8 cellular contexts compared by ENCODE assay signal in the genomic region with DNA sequence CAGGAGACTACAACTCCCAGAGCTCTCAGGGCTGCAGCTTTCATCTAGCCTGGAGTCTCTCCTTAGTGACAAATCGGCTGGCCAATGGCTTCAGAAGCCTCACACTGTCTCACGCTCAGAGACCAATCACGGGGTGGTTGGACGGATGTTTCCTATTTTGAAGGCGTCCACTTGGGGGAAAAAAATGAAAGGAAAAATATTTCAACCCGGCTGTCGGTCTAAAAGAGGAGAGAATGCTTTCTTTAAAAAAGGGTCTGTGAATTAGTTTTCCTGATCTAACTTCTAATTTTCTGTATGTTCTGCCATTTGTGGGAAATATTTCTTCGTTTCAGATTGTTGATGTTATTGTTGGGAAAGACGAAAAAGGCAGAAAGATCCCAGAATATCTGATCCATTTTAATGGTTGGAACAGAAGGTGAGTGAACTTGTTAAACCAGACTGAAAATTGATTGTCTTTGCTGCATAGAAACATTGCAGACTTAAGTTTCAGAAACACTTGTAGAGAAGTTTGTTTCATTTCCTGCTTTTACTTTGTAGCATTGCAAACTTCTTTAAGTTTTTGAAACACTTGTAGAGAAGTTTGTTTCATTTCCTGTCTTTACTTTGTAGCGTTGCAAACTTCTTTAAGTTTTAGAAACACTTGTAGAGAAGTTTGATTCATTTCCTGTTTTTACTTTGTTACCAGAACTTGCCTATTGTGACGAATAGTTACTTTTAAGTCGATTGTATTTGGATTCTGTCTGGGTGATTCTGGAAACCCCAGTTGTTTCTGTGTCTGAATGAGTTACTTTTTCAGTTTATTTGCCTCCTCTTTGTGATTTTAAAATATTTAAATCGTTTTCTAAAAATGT. TPM values are rescaled to one million over a fixed set of nuclear protein-coding genes. Genes with fewer than 3 reads are reported as not detected.
DNase-seq lines count a peak whose midpoint lies in the region; ATAC-seq lines count a peak whose summit lies in the region.

No MANE protein-coding gene starts in this region.

- H3K9me3 Mint-ChIP-seq in CD4-positive, CD25-positive, alpha-beta regulatory T cell, result peaks cover 0 to 1% (median 0%) of the 10 kb centered on the region in 7 donors
- no peaks in the 10 kb centered on the region for H3K9me3 Mint-ChIP-seq in activated CD4-positive, alpha-beta T cell treated with anti-CD3 and anti-CD28 coated beads, Interleukin-2, amount 10 ng/mL, durations not matched to agents 24 days and 14 days

- peaks cover 15 to 51% (median 21%) of the 10 kb centered on the region in 4 donors for H3K4me1 Mint-ChIP-seq in CD4-positive, CD25-positive, alpha-beta regulatory T cell
- H3K4me1 Mint-ChIP-seq in activated CD4-positive, alpha-beta T cell treated with anti-CD3 and anti-CD28 coated beads, Interleukin-2, amount 10 ng/mL, durations not matched to agents 24 days and 14 days, result peaks cover 31% of the 10 kb centered on the region

- H3K27me3 Mint-ChIP-seq in CD4-positive, CD25-positive, alpha-beta regulatory T cell, result peaks cover 9% of the 10 kb centered on the region
- H3K27me3 Mint-ChIP-seq in activated CD4-positive, alpha-beta T cell treated with anti-CD3 and anti-CD28 coated beads, Interleukin-2, amount 10 ng/mL, durations not matched to agents 24 days and 14 days, result peaks cover 19% of the 10 kb centered on the region

- H3K27me3 ChIP-seq in CD4-positive, CD25-positive, alpha-beta regulatory T cell (ENCODE audit: control insufficient read depth, insufficient read depth, low read length), result no peaks in the 10 kb centered on the region

- peaks cover 29% of the 10 kb centered on the region for H3K36me3 Mint-ChIP-seq in CD4-positive, CD25-positive, alpha-beta regulatory T cell
- H3K36me3 Mint-ChIP-seq in activated CD4-positive, alpha-beta T cell treated with anti-CD3 and anti-CD28 coated beads, Interleukin-2, amount 10 ng/mL, durations not matched to agents 24 days and 14 days (ENCODE audit: low read depth), result peaks cover 37% of the 10 kb centered on the region

- peak overlapping the region; percentile 98 for H3K4me3 ChIP-seq in CD4-positive, CD25-positive, alpha-beta regulatory T cell (ENCODE audit: low read depth, low read length)

- peak overlapping the region; percentile 94 to 99 (median 94) for H3K27ac Mint-ChIP-seq in CD4-positive, CD25-positive, alpha-beta regulatory T cell
- peak overlapping the region; percentile 99 for H3K27ac Mint-ChIP-seq in activated CD4-positive, alpha-beta T cell treated with anti-CD3 and anti-CD28 coated beads, Interleukin-2, amount 10 ng/mL, durations not matched to agents 24 days and 14 days

- H3K4me3 Mint-ChIP-seq in CD4-positive, CD25-positive, alpha-beta regulatory T cell, result peak overlapping the region; percentile 91 to 100 (median 94)
- peak overlapping the region; percentile 95 for H3K4me3 Mint-ChIP-seq in activated CD4-positive, alpha-beta T cell treated with anti-CD3 and anti-CD28 coated beads, Interleukin-2, amount 10 ng/mL, durations not matched to agents 24 days and 14 days

- H3K4me1 ChIP-seq in CD4-positive, CD25-positive, alpha-beta regulatory T cell (ENCODE audit: control insufficient read depth, insufficient read depth, low read length, poor library complexity, severe bottlenecking), result peaks cover 45% of the 10 kb centered on the region

- peak overlapping the region; percentile 90 for H3K27ac ChIP-seq in CD4-positive, CD25-positive, alpha-beta regulatory T cell (ENCODE audit: insufficient read depth, low read length, poor library complexity, severe bottlenecking)

- H3K9me3 ChIP-seq in CD4-positive, CD25-positive, alpha-beta regulatory T cell (ENCODE audit: control insufficient read depth in 2 of 2, low read length in 2 of 2), result no peaks in the 10 kb centered on the region

- intact Hi-C loops in activated CD4-positive, alpha-beta T cell treated with anti-CD3 and anti-CD28 coated beads, Interleukin-2, amount 10 ng/mL, durations not matched to agents 24 days and 14 days (cut with micrococcal nuclease), result loop anchor here (1.0 to 10.0 kb wide), 6 partner anchors 11 to 1665 kb away; partner anchors contain the start of gene HCCS

- ATAC-seq in CD4-positive, CD25-positive, alpha-beta regulatory T cell (ENCODE audit: low read depth in 2 of 2), result peak; percentile 77 to 81
- peak; percentile 63 for ATAC-seq in GM19452 (IDR thresholded peaks at IDR 0.05; ENCODE audit: unreplicated experiment)
- peak; percentile 42 for ATAC-seq in HG03558 (IDR thresholded peaks at IDR 0.05; ENCODE audit: extremely low read depth, unreplicated experiment)

- peak; percentile 71 to 91 (median 80) for DNase-seq in CD4-positive, CD25-positive, alpha-beta regulatory T cell
- DNase-seq in NCI-H526 treated with DMSO at 0.1 percent for 48 hours (lab: John Stamatoyannopoulos, UW) (peak; percentile 84), dermis microvascular lymphatic vessel endothelial cell (ENCODE audit: low read depth in 2 of 2) (peak; percentile 87 to 94), left kidney (ENCODE audit: low read depth, low spot score) (peak; percentile 95)
- peak; percentile 91 for DNase-seq in activated CD4-positive, alpha-beta T cell treated with anti-CD3 and anti-CD28 coated beads, Interleukin-2, amount 10 ng/mL, durations not matched to agents 24 days and 14 days
- DNase-seq in stimulated activated CD4-positive, alpha-beta T cell treated with anti-CD3 and anti-CD28 coated beads, Interleukin-4, amount 100 ng/mL, for 24 hours, result peak; percentile 73

- peaks cover 20% of the 10 kb centered on the region for H3K36me3 ChIP-seq in CD4-positive, CD25-positive, alpha-beta regulatory T cell (ENCODE audit: control insufficient read depth, insufficient read depth, low read length)

RNA-seq across cellular contexts. Expression of gene MSL3, which starts 1.6 kb away (rescaled TPM):
- 109 TPM for total RNA-seq in CD4-positive, CD25-positive, alpha-beta regulatory T cell
- 100 to 1,000 TPM in 2 of 4 donors, 10 to 100 TPM in 2; 80.0 to 123 (median 91.7) TPM for polyA plus RNA-seq in CD4-positive, CD25-positive, alpha-beta regulatory T cell
- 39.1 and 44.6 TPM in 2 replicates for total RNA-seq in activated CD4-positive, alpha-beta T cell treated with anti-CD3 and anti-CD28 coated beads, Interleukin-2, amount 10 ng/mL, durations not matched to agents 24 days and 14 days
- total RNA-seq in dermis microvascular lymphatic vessel endothelial cell, result 20.1 and 21.2 TPM in 2 replicates

Comparison
In these comparisons a context has a peak if more than half of its experiments do, and no peak if none do; other contexts are left out.
1. Peak in every context shown above with its lines: DNase-seq, ATAC-seq, H3K4me3 ChIP-seq and H3K27ac ChIP-seq.